In the genomic region with DNA sequence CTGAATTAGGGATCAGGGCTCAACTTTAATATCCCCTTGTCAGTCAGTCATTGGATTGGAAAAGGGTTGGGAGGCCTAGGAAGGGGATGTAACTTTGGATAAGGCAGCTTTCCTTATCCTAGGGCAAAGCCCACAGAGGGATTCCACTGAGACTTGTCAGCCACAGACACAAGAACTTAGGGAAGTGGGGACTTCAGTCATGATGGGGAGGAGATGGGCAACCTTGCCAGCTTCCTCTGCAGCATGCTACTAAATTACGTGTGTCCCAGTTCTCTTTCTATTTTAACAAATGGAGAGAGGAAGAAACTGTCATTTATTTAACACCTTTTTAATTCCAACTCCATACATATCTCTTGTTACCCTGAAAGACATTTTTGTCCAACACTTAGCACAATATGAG, we compare ENCODE assay signal across 23 cellular contexts.
DNase-seq lines count a peak whose midpoint lies in the region; ATAC-seq, FAIRE-seq and TF ChIP-seq lines count a peak whose summit lies in the region.
"Had no signal": no experiment of that assay in that cellular context is flagged by ENCODE, and none has a peak within 500 bp of the region (broad histone marks: within the 10 kb centered on the region; RNA-seq: fewer than 3 reads in every experiment).

No MANE protein-coding gene starts in this region.

- H4K8ac ChIP-seq in IMR-90 (ENCODE audit: low read depth in 2 of 2, low read length in 2 of 2) = peak overlapping the region in 1 of 2 experiments; percentile 40; a peak in 1 of 4 replicates

- no peak overlapping the region for H4K5ac ChIP-seq in IMR-90 (ENCODE audit: low read depth, low read length)

- TF ChIP-seq CTCF in IMR-90 (conservative IDR thresholded peaks at IDR 0.05; ENCODE audit: low read depth, low read length) (no peak), astrocyte (IDR thresholded peaks at IDR 0.05; ENCODE audit: insufficient read depth, low read depth, low read length) (no peak), nephron progenitor cell (IDR thresholded peaks at IDR 0.05) (no peak), hepatocyte (IDR thresholded peaks at IDR 0.05; ENCODE audit: poor library complexity) (no peak)

- H3K9me3 ChIP-seq in IMR-90 (ENCODE audit: control insufficient read depth, insufficient read depth, low read length) (no peaks in the 10 kb centered on the region), astrocyte (ENCODE audit: insufficient read depth, low read depth, low read length) (no peaks in the 10 kb centered on the region), hepatocyte (ENCODE audit: low read depth) (no peaks in the 10 kb centered on the region)
- H3K9me3 ChIP-seq: A549, HAP-1 had no signal

- H3K27ac Mint-ChIP-seq in astrocyte (ENCODE audit: unreplicated experiment) = peak overlapping the region; percentile 92
- H3K27ac Mint-ChIP-seq in nephron progenitor cell = no peak overlapping the region
- H3K27ac Mint-ChIP-seq: CD4-positive, alpha-beta T cell had no signal

- H2BK15ac ChIP-seq in IMR-90 (ENCODE audit: low read depth, low read length) = no peak overlapping the region

- H3K4me2 ChIP-seq in IMR-90 (ENCODE audit: low read depth, low read length) (no peak overlapping the region), astrocyte (ENCODE audit: low read length) (no peak overlapping the region), hepatocyte (no peak overlapping the region)
- H3K4me2 ChIP-seq: A549; BLaER1 treated with 17β-estradiol and CSF1 and Interleukin-3, amounts not matched to agents 10 nM and 100 nM had no signal

- H3K9me3 Mint-ChIP-seq in astrocyte (ENCODE audit: unreplicated experiment) = peaks cover 3% of the 10 kb centered on the region
- peaks cover 11% of the 10 kb centered on the region for H3K9me3 Mint-ChIP-seq in nephron progenitor cell
- H3K9me3 Mint-ChIP-seq: HFFc6 had no signal

- H3K27ac ChIP-seq in IMR-90 (ENCODE audit: insufficient read depth, low read length) = no peak overlapping the region
- H3K27ac ChIP-seq in astrocyte (ENCODE audit: low read depth, low read length) = no peak overlapping the region
- no peak overlapping the region for H3K27ac ChIP-seq in hepatocyte
- H3K27ac ChIP-seq: BLaER1 treated with 17β-estradiol and CSF1 and Interleukin-3, amounts not matched to agents 10 nM and 100 nM had no signal

- POLR2A ChIA-PET in IMR-90 (lab: Charles Lee; ENCODE audit: unreplicated experiment) = no interaction called here

- H2AK9ac ChIP-seq in IMR-90 (replicated peaks; ENCODE audit: low read depth, low read length, poor library complexity) = no peak overlapping the region

- H2AFZ ChIP-seq in IMR-90 (replicated peaks; ENCODE audit: low read length, poor library complexity) = no peak overlapping the region
- H2AFZ ChIP-seq in astrocyte (ENCODE audit: low read depth, low read length) = no peak overlapping the region
- no peak overlapping the region for H2AFZ ChIP-seq in hepatocyte

- H3K18ac ChIP-seq in IMR-90 (ENCODE audit: low read depth, low read length) = no peak overlapping the region

- H3K14ac ChIP-seq in IMR-90 (replicated peaks; ENCODE audit: low read depth, low read length) = peak overlapping the region; percentile 23; the same call in 1 of the 2 replicates

- BruUV-seq in IMR-90 (replicated peaks; lab: Mats Ljungman, UMichigan) = no TSS peak

- H3K9me2 ChIP-seq in hepatocyte (replicated peaks; ENCODE audit: insufficient read depth) = no peaks in the 10 kb centered on the region

- peak overlapping the region; percentile 63 for H2BK20ac ChIP-seq in IMR-90 (ENCODE audit: low read depth, low read length)

- H3K9ac ChIP-seq in IMR-90 (ENCODE audit: low read depth, low read length) (no peak overlapping the region), astrocyte (ENCODE audit: low read length) (no peak overlapping the region)
- H3K9ac ChIP-seq: BLaER1 treated with 17β-estradiol and CSF1 and Interleukin-3, amounts not matched to agents 10 nM and 100 nM had no signal

- H3K36me3 ChIP-seq in IMR-90 (ENCODE audit: control insufficient read depth, insufficient read depth, low read length) = no peaks in the 10 kb centered on the region
- H3K36me3 ChIP-seq in astrocyte (ENCODE audit: insufficient read depth, low read length) = no peaks in the 10 kb centered on the region
- no peaks in the 10 kb centered on the region for H3K36me3 ChIP-seq in hepatocyte (replicated peaks; ENCODE audit: insufficient read depth, low read depth)
- H3K36me3 ChIP-seq: HAP-1 had no signal

- H3K27me3 Mint-ChIP-seq in astrocyte (ENCODE audit: low read depth, unreplicated experiment) (no peaks in the 10 kb centered on the region), nephron progenitor cell (ENCODE audit: low read depth, poor library complexity) (no peaks in the 10 kb centered on the region)
- H3K27me3 Mint-ChIP-seq: CD4-positive, alpha-beta T cell had no signal

- no peaks in the 10 kb centered on the region for H4K20me1 ChIP-seq in IMR-90 (ENCODE audit: insufficient read depth, low read length)
- H4K20me1 ChIP-seq in astrocyte (ENCODE audit: insufficient read depth, low read length) = no peaks in the 10 kb centered on the region
- H4K20me1 ChIP-seq in hepatocyte (ENCODE audit: insufficient read depth, poor library complexity, severe bottlenecking) = no peaks in the 10 kb centered on the region
- H4K20me1 ChIP-seq: BLaER1 treated with 17β-estradiol and CSF1 and Interleukin-3, amounts not matched to agents 10 nM and 100 nM had no signal

- H3K4ac ChIP-seq in IMR-90 (ENCODE audit: low read depth, low read length) = peak overlapping the region; percentile 67

- FAIRE-seq in astrocyte (lab: Jason Lieb, UNC) = no peak
- FAIRE-seq: A549, G401.6, HTR-8/SVneo, RCC 7860 had no signal

- intact Hi-C loops in IMR-90 (cut with micrococcal nuclease) (no loop called here), head of caudate nucleus (cut with DNase I) (no loop called here)

- dilution Hi-C loops in IMR-90 (cut with HindIII; ENCODE audit: low sequenced_read_pairs, unreplicated experiment) = no loop called here

- TF ChIP-seq POLR2A in IMR-90 (IDR thresholded peaks at IDR 0.05; ENCODE audit: low read depth, low read length) = no peak

- no peak for TF ChIP-seq RAD21 in IMR-90 (IDR thresholded peaks at IDR 0.05; ENCODE audit: low read length)

- DNase-seq in IMR-90 (no peak), astrocyte (ENCODE audit: low read depth) (no peak), myocyte (ENCODE audit: low read depth) (peak; percentile 9), superior temporal gyrus (ENCODE audit: extremely low spot score) (peak; percentile 48), head of caudate nucleus (no peak), nephron progenitor cell (no peak), hepatocyte (ENCODE audit: low spot score) (no peak)
- DNase-seq: AML-193; CD4-positive, alpha-beta T cell; GOT3; HFFc6; KG1; MM.1S; NCI-H2029; NCI-H446; NCI-H524 treated with DMSO at 0.1 percent for 48 hours; NCI-H774 had no signal

- H3K27me3 ChIP-seq in IMR-90 (ENCODE audit: control insufficient read depth, insufficient read depth, low read length) = no peaks in the 10 kb centered on the region
- no peaks in the 10 kb centered on the region for H3K27me3 ChIP-seq in astrocyte (ENCODE audit: insufficient read depth, low read length)
- no peaks in the 10 kb centered on the region for H3K27me3 ChIP-seq in hepatocyte
- H3K27me3 ChIP-seq: BLaER1 treated with 17β-estradiol and CSF1 and Interleukin-3, amounts not matched to agents 10 nM and 100 nM had no signal

- peaks cover 39% of the 10 kb centered on the region for H3K4me1 Mint-ChIP-seq in astrocyte (ENCODE audit: low read depth, unreplicated experiment)
- H3K4me1 Mint-ChIP-seq in nephron progenitor cell = no peaks in the 10 kb centered on the region

- H3K4me3 Mint-ChIP-seq in astrocyte (ENCODE audit: unreplicated experiment) (no peak overlapping the region), nephron progenitor cell (no peak overlapping the region)
- H3K4me3 Mint-ChIP-seq: CD4-positive, alpha-beta T cell; HFFc6 had no signal

- peak overlapping the region; percentile 23 for H2BK5ac ChIP-seq in IMR-90 (ENCODE audit: low read depth, low read length, poor library complexity, severe bottlenecking)

- H3K4me3 ChIP-seq in IMR-90 (ENCODE audit: insufficient read depth, low read depth, low read length) (no peak overlapping the region), astrocyte (ENCODE audit: insufficient read depth, low read depth, low read length) (no peak overlapping the region), hepatocyte (no peak overlapping the region)
- H3K4me3 ChIP-seq: A549; BLaER1 treated with 17β-estradiol and CSF1 and Interleukin-3, amounts not matched to agents 10 nM and 100 nM; HAP-1 had no signal

- in situ Hi-C loops in IMR-90 (cut with MboI; ENCODE audit: low sequenced_read_pairs) = no loop called here

- WGBS in IMR-90 (ENCODE audit: extremely low coverage in 2 of 2, insufficient read length in 1 of 2), 2 experiments = no CpG with 5 or more reads among the region's 1 CpG
- 76% methylated on average over 1 of the region's 1 CpG for WGBS in hepatocyte (ENCODE audit: low lambda C conversion rate, missing lambda C conversion rate)

- 0 out of 2 replicates have a peak overlapping the region, but pooled peaks have one; percentile 51 for H3K23ac ChIP-seq in IMR-90 (ENCODE audit: low read depth, low read length)

- peaks cover 4% of the 10 kb centered on the region for H3K9me1 ChIP-seq in IMR-90 (ENCODE audit: insufficient read depth, low read length)

- no peak overlapping the region for H3K56ac ChIP-seq in IMR-90 (ENCODE audit: extremely low read depth, insufficient read depth, low read length)

- peak overlapping the region; percentile 35; the same call in 1 of the 2 replicates for H2AK5ac ChIP-seq in IMR-90 (ENCODE audit: low read depth, low read length)

- peak overlapping the region; percentile 49 for H2BK120ac ChIP-seq in IMR-90 (ENCODE audit: low read depth, low read length)

- H3K36me3 Mint-ChIP-seq in astrocyte (ENCODE audit: low read depth, unreplicated experiment) (peaks cover 2% of the 10 kb centered on the region), nephron progenitor cell (ENCODE audit: low read depth) (peaks cover 15% of the 10 kb centered on the region)

- CTCF ChIA-PET in IMR-90 (lab: Yijun Ruan, JAX) = no interaction called here

- peaks cover 0 to 6% of the 10 kb centered on the region in 2 experiments; a peak in 1 of 4 replicates for H3K79me1 ChIP-seq in IMR-90 (ENCODE audit: low read depth in 1 of 2, low read length in 2 of 2)

- ATAC-seq in IMR-90 (ENCODE audit: low read depth) = no peak
- ATAC-seq: A549 had no signal

- peak overlapping the region; percentile 24; the same call in 1 of the 2 replicates for H4K91ac ChIP-seq in IMR-90 (ENCODE audit: insufficient read depth, low read depth, low read length)

- H3K4me1 ChIP-seq in IMR-90 (ENCODE audit: control insufficient read depth, insufficient read depth, low read length) (peaks cover 8% of the 10 kb centered on the region), astrocyte (ENCODE audit: insufficient read depth, low read length) (peaks cover 31% of the 10 kb centered on the region), hepatocyte (ENCODE audit: insufficient read depth) (peaks cover 15% of the 10 kb centered on the region)
- H3K4me1 ChIP-seq: BLaER1 treated with 17β-estradiol and CSF1 and Interleukin-3, amounts not matched to agents 10 nM and 100 nM; HAP-1 had no signal

- H3K79me2 ChIP-seq in astrocyte (ENCODE audit: insufficient read depth, low read length) = no peaks in the 10 kb centered on the region
- H3K79me2 ChIP-seq in hepatocyte = no peaks in the 10 kb centered on the region

TF ChIP-seq in IMR-90, 13 proteins besides CTCF, POLR2A, EP300 and RAD21 (continues in another document):
- no peak for TF ChIP-seq FOS (IDR thresholded peaks at IDR 0.05; ENCODE audit: low read depth, low read length)
- TF ChIP-seq BHLHE40 (IDR thresholded peaks at IDR 0.05; ENCODE audit: low read depth, low read length) = no peak

Comparison
In these comparisons a context has a peak if more than half of its experiments do, and no peak if none do; other contexts are left out.
1. DNase-seq: peak in myocyte (single experiment) and superior temporal gyrus (single experiment); none in IMR-90 (single experiment), astrocyte (single experiment), head of caudate nucleus (0 of 42), nephron progenitor cell (single experiment) and hepatocyte (single experiment).